Comparison of ENCODE assay signal across 24 cellular contexts in the genomic region with DNA sequence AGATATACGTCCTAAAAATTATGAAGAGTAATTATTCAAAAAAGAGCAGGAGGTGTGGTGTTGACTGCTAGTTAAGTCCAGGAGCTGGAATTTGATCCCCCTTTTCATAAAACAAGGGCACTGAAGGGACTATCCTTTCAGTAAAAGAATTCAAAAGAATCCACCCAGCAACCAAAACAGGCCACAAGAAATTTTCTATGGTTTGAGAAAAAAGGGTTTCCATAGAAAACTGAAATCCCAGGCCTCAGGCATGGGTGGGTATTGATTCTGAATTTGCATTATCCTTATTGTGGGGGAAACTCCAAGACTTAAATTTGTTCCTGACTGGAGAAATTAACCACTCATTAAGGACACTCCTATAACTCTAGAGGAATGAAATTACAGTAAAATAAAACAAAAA.
"Had no signal": no experiment of that assay in that cellular context is flagged by ENCODE, and none has a peak within 500 bp of the region (broad histone marks: within the 10 kb centered on the region; RNA-seq: fewer than 3 reads in every experiment).

No MANE protein-coding gene starts in this region.

- H3K36me3 ChIP-seq: stomach, suprapubic skin, thoracic aorta, thyroid gland, tibial artery, tibial nerve, transverse colon, upper lobe of left lung, upper lobe of right lung, uterus, vagina had no signal

- H3K9me3 ChIP-seq: stomach, suprapubic skin, testis, thoracic aorta, thyroid gland, tibial artery, transverse colon, upper lobe of left lung, upper lobe of right lung, uterus, vagina had no signal

- H3K4me3 ChIP-seq: stomach, suprapubic skin, testis, thoracic aorta, thyroid gland, tibial artery, tibial nerve, transverse colon, upper lobe of left lung, upper lobe of right lung, uterus, vagina had no signal

- DNase-seq: stimulated activated CD4-positive, alpha-beta T cell treated with anti-CD3 and anti-CD28 coated beads, Interleukin-2, amount 100 ng/mL, for 48 hours; stimulated activated CD4-positive, alpha-beta T cell treated with anti-CD3 and anti-CD28 coated beads, Interleukin-4, amount 100 ng/mL, for 1 hour; stimulated activated CD4-positive, alpha-beta T cell treated with anti-CD3 and anti-CD28 coated beads, Interleukin-4, amount 100 ng/mL, for 24 hours; stimulated activated CD4-positive, alpha-beta T cell treated with anti-CD3 and anti-CD28 coated beads, Interleukin-4, amount 100 ng/mL, for 4 hours; stimulated activated CD8-positive, alpha-beta memory T cell treated with anti-CD3 and anti-CD28 coated beads, Interleukin-4, amount 100 ng/mL, for 48 hours; stimulated activated naive B cell treated with anti-CD40 and anti-IgM and Interleukin-4, amounts not matched to agents 10 μg/mL and 1 μg/mL and 100 μg/mL, for 72 hours; stimulated activated naive CD4-positive, alpha-beta T cell; stimulated activated naive CD4-positive, alpha-beta T cell treated with Interleukin-2 at 50 U/mL for 16 hours; stimulated activated naive CD8-positive, alpha-beta T cell treated with anti-CD3 and anti-CD28 coated beads, Interleukin-15, amount 100 ng/mL, for 72 hours; stimulated activated naive CD8-positive, alpha-beta T cell treated with anti-CD3 and anti-CD28 coated beads, Interleukin-15, Interleukin-2, amounts not matched to agents 100 U/mL and 50 U/mL, for 24 hours; stomach; substantia nigra; testis; thyroid gland; tibial artery; transverse colon; trophoblast cell; upper lobe of left lung; upper lobe of right lung; uterus had no signal

- H3K4me1 ChIP-seq: stomach, suprapubic skin, testis, thyroid gland, tibial artery, tibial nerve, transverse colon, upper lobe of left lung, upper lobe of right lung, uterus, vagina had no signal

- H3K27ac ChIP-seq: stomach, suprapubic skin, testis, thoracic aorta, thyroid gland, tibial artery, tibial nerve, transverse colon, upper lobe of left lung, upper lobe of right lung, uterus, vagina had no signal

- H3K27me3 ChIP-seq: stomach, suprapubic skin, testis, thyroid gland, tibial artery, tibial nerve, transverse colon, upper lobe of left lung, upper lobe of right lung, uterus, vagina had no signal
